21 cellular contexts compared by ENCODE assay signal in genomic region chr1:204336642-204337041, GRCh38. TPM values are rescaled to one million over a fixed set of nuclear protein-coding genes. Genes with fewer than 3 reads are reported as not detected.
DNase-seq lines count a peak whose midpoint lies in the region; ATAC-seq and TF ChIP-seq lines count a peak whose summit lies in the region.
"Had no signal": no experiment of that assay in that cellular context is flagged by ENCODE, and none has a peak within 500 bp of the region (broad histone marks: within the 10 kb centered on the region; RNA-seq: fewer than 3 reads in every experiment).

No MANE protein-coding gene starts in this region.

- TF ChIP-seq CTCF in uterus (IDR thresholded peaks at IDR 0.05): no peak

- H3K9ac ChIP-seq in HUES48 (ENCODE audit: low read depth, low read length): no peak overlapping the region
- H3K9ac ChIP-seq: BLaER1 treated with 17β-estradiol and CSF1 and Interleukin-3, amounts not matched to agents 10 nM and 100 nM had no signal

- H3K4me1 ChIP-seq in HUES48 (ENCODE audit: control insufficient read depth, insufficient read depth, low read length) (peaks cover 45% of the 10 kb centered on the region), uterus (peaks cover 0 to 9% of the 10 kb centered on the region in 2 donors)

- H3K4me3 ChIP-seq in HUES48 (ENCODE audit: low read depth, low read length) (no peak overlapping the region), iPS-18c (ENCODE audit: insufficient read depth, low read depth, low read length) (peak overlapping the region; percentile 5; the same call in 1 of the 2 replicates), uterus (no peak overlapping the region)
- H3K4me3 ChIP-seq: BLaER1 treated with 17β-estradiol and CSF1 and Interleukin-3, amounts not matched to agents 10 nM and 100 nM had no signal

- DNase-seq in caudate nucleus (lab: John Stamatoyannopoulos, UW): peak in 1 of 61 donors; percentile 27
- DNase-seq in uterus: no peak
- DNase-seq in activated effector memory CD4-positive, alpha-beta T cell treated with Interleukin-2 at 50 U/mL for 16 hours: no peak
- DNase-seq in HT-29 (ENCODE audit: low spot score): no peak
- DNase-seq: Calu3; CD8-positive, alpha-beta T cell; KBM-7; NCI-H1417; NCI-H187; NCI-H226; NCI-H524; NCI-H82; PC-3; RPMI8226; SIG-M5 had no signal

- no peak for ATAC-seq in GM21576 (IDR thresholded peaks at IDR 0.05; ENCODE audit: unreplicated experiment)
- ATAC-seq: CD8-positive, alpha-beta T cell; HCT116; PC-3; SK-N-SH treated with all-trans-retinoic acid at 6 μM for 48 hours had no signal

- peak overlapping the region; percentile 84 for H3K27ac ChIP-seq in HUES48 (ENCODE audit: low read depth, low read length)
- peak overlapping the region; percentile 40 for H3K27ac ChIP-seq in caudate nucleus (ENCODE audit: low read depth, low read length)
- H3K27ac ChIP-seq in uterus: peak overlapping the region; percentile 40 to 47
- H3K27ac ChIP-seq: BLaER1 treated with 17β-estradiol and CSF1 and Interleukin-3, amounts not matched to agents 10 nM and 100 nM had no signal

- H3K27me3 ChIP-seq in HUES48 (ENCODE audit: control insufficient read depth, insufficient read depth, low read length) (no peaks in the 10 kb centered on the region), uterus (no peaks in the 10 kb centered on the region)
- H3K27me3 ChIP-seq: BLaER1 treated with 17β-estradiol and CSF1 and Interleukin-3, amounts not matched to agents 10 nM and 100 nM had no signal

- intact Hi-C loops in uterus (cut with DNase I; ENCODE audit: low total_unique reads): no loop called here

- H3K36me3 ChIP-seq in HUES48 (ENCODE audit: control insufficient read depth, insufficient read depth, low read length): no peaks in the 10 kb centered on the region
- H3K36me3 ChIP-seq in uterus: no peaks in the 10 kb centered on the region
- H3K36me3 ChIP-seq: BLaER1 treated with 17β-estradiol and CSF1 and Interleukin-3, amounts not matched to agents 10 nM and 100 nM had no signal

- TF ChIP-seq POLR2A in uterus (IDR thresholded peaks at IDR 0.05): no peak

- no peaks in the 10 kb centered on the region for H3K9me3 ChIP-seq in HUES48 (ENCODE audit: control insufficient read depth, insufficient read depth, low read length)
- H3K9me3 ChIP-seq in iPS-18c (ENCODE audit: control insufficient read depth, insufficient read depth, low read length): no peaks in the 10 kb centered on the region
- H3K9me3 ChIP-seq in uterus: no peaks in the 10 kb centered on the region
- H3K9me3 ChIP-seq: BLaER1 treated with 17β-estradiol and CSF1 and Interleukin-3, amounts not matched to agents 10 nM and 100 nM had no signal

RNA-seq across cellular contexts. Expression of gene PLEKHA6, which starts 23.1 kb away (rescaled TPM):
- total RNA-seq in uterus: 10 to 100 TPM in 1 of 4 donors, 1 to 10 TPM in 3; 5.9 to 13.6 (median 8.4) TPM
- 76.7 and 88.6 TPM in 2 replicates for total RNA-seq in HT-29 (2014; rRNA removed; shearing (Covaris generic))
